Comparison of ENCODE assay signal across 10 cellular contexts in genomic region chr17:78242024-78242742, GRCh38. TPM values are rescaled to one million over a fixed set of nuclear protein-coding genes. Genes with fewer than 3 reads are reported as not detected.
DNase-seq lines count a peak whose midpoint lies in the region; ATAC-seq and TF ChIP-seq lines count a peak whose summit lies in the region.
"Had no signal": no experiment of that assay in that cellular context is flagged by ENCODE, and none has a peak within 500 bp of the region (broad histone marks: within the 10 kb centered on the region; RNA-seq: fewer than 3 reads in every experiment).

No MANE protein-coding gene starts in this region.

- no peaks in the 10 kb centered on the region for H3K9me3 Mint-ChIP-seq in immature natural killer cell

- H3K27ac Mint-ChIP-seq in immature natural killer cell = peak overlapping the region in 1 of 6 donors; percentile 53

- no peaks in the 10 kb centered on the region for H3K9me2 ChIP-seq in OCI-LY1 (ENCODE audit: low read depth, low read length)

- no peaks in the 10 kb centered on the region for H3K79me2 ChIP-seq in OCI-LY1 (ENCODE audit: insufficient read depth, low read length)

- DNase-seq in A172 (ENCODE audit: low spot score) (peak; percentile 46), germinal center (ENCODE audit: low spot score) (peak; percentile 72), right atrium auricular region (ENCODE audit: low spot score) (no peak), immature natural killer cell (no peak), mesenteric fat pad (ENCODE audit: low spot score) (no peak)
- no peak for DNase-seq in effector CD4-positive, alpha-beta T cell

- peak; percentile 40 for ATAC-seq in GM21423 (IDR thresholded peaks at IDR 0.05; ENCODE audit: unreplicated experiment)

- H3K4me2 ChIP-seq in OCI-LY1 (ENCODE audit: low read length) = peak overlapping the region; percentile 15; the same call in 1 of the 2 replicates

- peaks cover 0 to 1% (median 0%) of the 10 kb centered on the region in 3 donors for H3K27me3 Mint-ChIP-seq in immature natural killer cell (ENCODE audit: low read depth in 3 of 3)

- H4K20me1 ChIP-seq in OCI-LY1 (ENCODE audit: insufficient read depth, low read length) = no peaks in the 10 kb centered on the region

- no peaks in the 10 kb centered on the region for H3K27me3 ChIP-seq in OCI-LY1 (ENCODE audit: insufficient read depth, low read length)
- no peaks in the 10 kb centered on the region for H3K27me3 ChIP-seq in right atrium auricular region

- H3K4me1 ChIP-seq in OCI-LY1 (ENCODE audit: insufficient read depth, low read length, severe bottlenecking) (peaks cover 61% of the 10 kb centered on the region), right atrium auricular region (no peaks in the 10 kb centered on the region)

- H2AFZ ChIP-seq in OCI-LY1 (ENCODE audit: low read length) = no peak overlapping the region

- H3F3A ChIP-seq in OCI-LY1 (ENCODE audit: insufficient read depth, low read length) = no peaks in the 10 kb centered on the region; the same call in 1 of the 2 replicates

- no peaks in the 10 kb centered on the region for H3K36me3 ChIP-seq in OCI-LY1 (ENCODE audit: insufficient read depth, low read length)
- H3K36me3 ChIP-seq in right atrium auricular region = no peaks in the 10 kb centered on the region

- H3K4me1 Mint-ChIP-seq in immature natural killer cell = no peaks in the 10 kb centered on the region

- no peak overlapping the region for H3K4me3 Mint-ChIP-seq in immature natural killer cell

- H3K4me3 ChIP-seq in OCI-LY1 (ENCODE audit: low read depth, low read length, poor library complexity, severe bottlenecking) (no peak overlapping the region), right atrium auricular region (no peak overlapping the region)

- peaks cover 0 to 2% (median 0%) of the 10 kb centered on the region in 3 donors for H3K36me3 Mint-ChIP-seq in immature natural killer cell

- H3K9ac ChIP-seq in OCI-LY1 (ENCODE audit: low read length) = peak overlapping the region; percentile 18; the same call in 1 of the 2 replicates

- no peak for TF ChIP-seq CTCF in OCI-LY1 (IDR thresholded peaks at IDR 0.05; ENCODE audit: low read length)
- no peak for TF ChIP-seq CTCF in right atrium auricular region (IDR thresholded peaks at IDR 0.05)

- H3K9me3 ChIP-seq in OCI-LY1 (ENCODE audit: low read length) (no peaks in the 10 kb centered on the region), right atrium auricular region (no peaks in the 10 kb centered on the region)

- H3K27ac ChIP-seq in OCI-LY1 (ENCODE audit: low read depth, low read length, poor library complexity, severe bottlenecking) (peak overlapping the region; percentile 95), right atrium auricular region (no peak overlapping the region)

RNA-seq across cellular contexts. Expression of gene TMEM235, which starts 10.8 kb away (rescaled TPM):
- not detected in 2 replicates for total RNA-seq in A172 (2014; rRNA removed; shearing (Covaris generic))
- total RNA-seq in right atrium auricular region (not detected), mesenteric fat pad (not detected)
- not detected for polyA plus RNA-seq in immature natural killer cell
- total RNA-seq: chondrocyte had no signal
- polyA plus RNA-seq: neural cell had no signal

RNA-seq across cellular contexts. Expression of gene BIRC5, which starts 28.1 kb away (rescaled TPM):
- total RNA-seq in A172 (2014; rRNA removed; shearing (Covaris generic)) = 174 and 237 TPM in 2 replicates
- total RNA-seq in right atrium auricular region (1 to 10 TPM in 1 of 2 donors, not detected in 1; 3.7 TPM), mesenteric fat pad (not detected)
- 1 to 10 TPM; 3.6 to 5.5 (median 4.5) TPM for polyA plus RNA-seq in immature natural killer cell

RNA-seq across cellular contexts. Expression of gene AFMID, which starts 55.0 kb away (rescaled TPM):
- total RNA-seq in A172 (2014; rRNA removed; shearing (Covaris generic)) = 15.6 and 18.4 TPM in 2 replicates
- total RNA-seq in right atrium auricular region = 10 to 100 TPM; 28.6 to 35.3 TPM
- polyA plus RNA-seq in immature natural killer cell = 1 to 10 TPM; 1.0 to 3.2 (median 1.2) TPM
- 19.7 TPM for total RNA-seq in mesenteric fat pad

RNA-seq across cellular contexts. Expression of gene TK1, which starts 55.3 kb away (rescaled TPM):
- 152 and 239 TPM in 2 replicates for total RNA-seq in A172 (2014; rRNA removed; shearing (Covaris generic))
- total RNA-seq in right atrium auricular region (1 to 10 TPM; 2.2 TPM), mesenteric fat pad (1.1 TPM)
- 10 to 100 TPM; 11.3 to 19.7 (median 13.1) TPM for polyA plus RNA-seq in immature natural killer cell

Comparison
In these comparisons a context has a peak if more than half of its experiments do, and no peak if none do; other contexts are left out.
1. DNase-seq: peak in A172 (single experiment) and germinal center (single experiment); none in effector CD4-positive, alpha-beta T cell (single experiment), right atrium auricular region (single experiment), immature natural killer cell (0 of 3) and mesenteric fat pad (single experiment).
2. RNA of gene BIRC5, which starts 28.1 kb away (total RNA-seq): 174 to 237 TPM in A172; 3.7 TPM in right atrium auricular region and not detected in mesenteric fat pad (single experiment); every median in the first group is over 10 times any median in the second.